ENCODE assay signal across 16 cellular contexts in the genomic region with DNA sequence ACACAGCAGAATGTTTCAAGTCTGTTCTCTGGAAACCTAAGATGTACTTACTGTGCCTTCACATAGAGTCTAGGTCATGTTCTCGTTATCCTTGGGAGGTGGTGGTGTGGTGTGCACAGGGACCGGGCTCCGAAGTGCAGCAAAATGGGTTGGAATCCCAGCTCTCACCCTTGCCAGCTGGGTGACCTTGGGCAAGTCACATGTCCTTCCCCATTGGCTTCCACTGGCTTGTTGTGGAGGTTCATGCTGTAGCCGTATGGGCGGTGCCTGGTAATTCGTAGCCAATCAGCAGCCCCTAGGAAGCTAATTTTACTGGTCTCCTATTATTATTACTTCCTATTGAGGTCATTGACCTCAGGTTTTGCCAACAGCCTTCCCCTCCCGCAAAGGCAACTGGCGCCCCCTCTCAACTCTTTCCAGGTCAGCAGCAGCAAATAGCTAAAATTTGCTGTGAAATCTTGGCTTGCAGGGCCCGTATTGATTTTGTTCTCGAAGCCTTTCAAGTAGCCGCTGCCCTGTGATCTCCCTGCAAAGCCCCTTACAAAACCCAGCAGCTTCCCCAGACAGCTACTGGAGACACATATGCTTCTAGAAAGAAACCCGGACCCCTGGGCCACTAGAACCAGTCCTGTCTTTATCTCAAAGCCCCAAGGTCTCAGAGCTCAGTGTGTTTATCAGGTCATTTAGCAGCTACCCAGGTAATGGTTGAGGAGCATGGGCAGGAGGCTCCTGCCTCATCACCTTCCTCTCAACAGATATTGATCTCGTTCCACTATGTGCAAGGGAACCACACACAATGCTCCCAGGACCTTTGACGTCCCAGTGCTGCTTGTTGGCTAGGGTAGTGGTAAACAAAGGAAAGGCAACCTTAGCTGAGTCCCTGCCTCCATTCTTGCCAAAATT.
DNase-seq lines count a peak whose midpoint lies in the region; ATAC-seq and TF ChIP-seq lines count a peak whose summit lies in the region.
"Had no signal": no experiment of that assay in that cellular context is flagged by ENCODE, and none has a peak within 500 bp of the region (broad histone marks: within the 10 kb centered on the region; RNA-seq: fewer than 3 reads in every experiment).

No MANE protein-coding gene starts in this region.

- ATAC-seq in body of pancreas = peak; percentile 65
- no peak for ATAC-seq in naive B cell (ENCODE audit: low read depth in 2 of 2)
- ATAC-seq in HG03039 (IDR thresholded peaks at IDR 0.05; ENCODE audit: unreplicated experiment) = no peak
- no peak for ATAC-seq in SK-N-SH treated with all-trans-retinoic acid at 6 μM for 48 hours
- ATAC-seq: activated CD8-positive, alpha-beta T cell treated with anti-CD3 and anti-CD28 coated beads for 36 hours; activated T-cell treated with anti-CD3 and anti-CD28 coated beads, Interleukin-2, amount 50 U/mL, for 4 hours had no signal

- TF ChIP-seq CTCF in DOHH2 (IDR thresholded peaks at IDR 0.05; ENCODE audit: low read depth, low read length, poor library complexity, severe bottlenecking) = peak; percentile 39
- TF ChIP-seq CTCF in body of pancreas (IDR thresholded peaks at IDR 0.05) = no peak
- no peak for TF ChIP-seq CTCF in RWPE1 (conservative IDR thresholded peaks at IDR 0.05; ENCODE audit: low read depth)

- peaks cover 13% of the 10 kb centered on the region; the same call in 1 of the 2 replicates for H3K9me3 ChIP-seq in DOHH2 (ENCODE audit: control insufficient read depth, insufficient read depth, low read length)
- H3K9me3 ChIP-seq in body of pancreas = no peaks in the 10 kb centered on the region

- H3K27ac Mint-ChIP-seq in naive B cell = peak overlapping the region; percentile 12 to 88 (median 64)
- H3K27ac Mint-ChIP-seq: activated CD8-positive, alpha-beta T cell treated with anti-CD3 and anti-CD28 coated beads for 36 hours; activated naive CD8-positive, alpha-beta T cell treated with anti-CD3 and anti-CD28 coated beads, Interleukin-2, amount 10 ng/mL, durations not matched to agents 7 days and 5 days; CD4-positive, alpha-beta T cell had no signal

- no peaks in the 10 kb centered on the region for H3K9me2 ChIP-seq in DOHH2 (replicated peaks; ENCODE audit: control insufficient read depth, low read length)

- CTCF ChIA-PET in RWPE1 (lab: Yijun Ruan, JAX) = interaction anchor here (1.4 kb wide), 1 partner anchor 118 kb away, joined by 3 read pairs; no protein-coding TSS in a partner anchor

- H3K4me3 ChIP-seq in DOHH2 (ENCODE audit: low read length) = no peak overlapping the region
- no peak overlapping the region for H3K4me3 ChIP-seq in body of pancreas
- H3K4me3 ChIP-seq: stomach had no signal

- peak overlapping the region; percentile 6; the same call in 1 of the 2 replicates for H3K27ac ChIP-seq in DOHH2 (ENCODE audit: low read depth, low read length)
- no peak overlapping the region for H3K27ac ChIP-seq in body of pancreas
- H3K27ac ChIP-seq in RWPE1 = no peak overlapping the region
- H3K27ac ChIP-seq: brain microvascular endothelial cell, stomach had no signal

- H3K4me3 Mint-ChIP-seq in naive B cell = peak overlapping the region in 1 of 8 donors; percentile 13
- H3K4me3 Mint-ChIP-seq: activated CD8-positive, alpha-beta T cell treated with anti-CD3 and anti-CD28 coated beads for 36 hours; activated naive CD8-positive, alpha-beta T cell treated with anti-CD3 and anti-CD28 coated beads, Interleukin-2, amount 10 ng/mL, durations not matched to agents 7 days and 5 days; activated T-cell treated with anti-CD3 and anti-CD28 coated beads, Interleukin-2, amount 50 U/mL, for 4 hours; CD4-positive, alpha-beta T cell had no signal

- H3K4me1 ChIP-seq in DOHH2 (ENCODE audit: control insufficient read depth, low read length) (peaks cover 58% of the 10 kb centered on the region), body of pancreas (peaks cover 15% of the 10 kb centered on the region)

- peaks cover 0 to 15% (median 9%) of the 10 kb centered on the region in 7 donors for H3K9me3 Mint-ChIP-seq in naive B cell
- H3K9me3 Mint-ChIP-seq: CD4-positive, alpha-beta T cell had no signal

- no peaks in the 10 kb centered on the region for H3K27me3 ChIP-seq in DOHH2 (ENCODE audit: control insufficient read depth, low read length)
- H3K27me3 ChIP-seq in body of pancreas = no peaks in the 10 kb centered on the region
- H3K27me3 ChIP-seq: brain microvascular endothelial cell, stomach had no signal

- intact Hi-C loops in body of pancreas (cut with DNase I) = no loop called here

- WGBS in body of pancreas, 2 donors = 34 to 45% methylated on average over 14 of the region's 14 CpGs

- peaks cover 13 to 22% of the 10 kb centered on the region in 2 donors for H3K36me3 Mint-ChIP-seq in naive B cell

- POLR2A ChIA-PET in RWPE1 (lab: Yijun Ruan, JAX; ENCODE audit: low non-redundant PET) = no interaction called here

- 0 out of 2 replicates have a peak, but pooled peaks cover 7% of the 10 kb centered on the region for H3F3A ChIP-seq in DOHH2 (ENCODE audit: control insufficient read depth, insufficient read depth)

- peaks cover 53% of the 10 kb centered on the region for H3K79me2 ChIP-seq in DOHH2 (ENCODE audit: control insufficient read depth, low read length)

- H3K4me1 Mint-ChIP-seq in naive B cell = peaks cover 52 to 79% (median 75%) of the 10 kb centered on the region in 3 donors

- DNase-seq in NAMALWA (ENCODE audit: low spot score) (peak; percentile 40), body of pancreas (peak; percentile 48 to 66 (median 54)), naive B cell (no peak), RWPE1 (ENCODE audit: low spot score) (no peak), NCI-H2227 (lab: John Stamatoyannopoulos, UW; ENCODE audit: unreplicated experiment) (no peak)
- DNase-seq: activated CD8-positive, alpha-beta T cell treated with anti-CD3 and anti-CD28 coated beads for 36 hours; activated naive CD8-positive, alpha-beta T cell treated with anti-CD3 and anti-CD28 coated beads, Interleukin-2, amount 10 ng/mL, durations not matched to agents 7 days and 5 days; activated T-cell treated with anti-CD3 and anti-CD28 coated beads, Interleukin-2, amount 50 U/mL, for 4 hours; brain microvascular endothelial cell; CD4-positive, alpha-beta T cell; KG1; stimulated activated CD4-positive, alpha-beta T cell treated with anti-CD3 and anti-CD28 coated beads, Interleukin-2, amount 100 ng/mL, for 24 hours; stomach had no signal

- no peaks in the 10 kb centered on the region for H3K27me3 Mint-ChIP-seq in naive B cell
- H3K27me3 Mint-ChIP-seq: activated CD8-positive, alpha-beta T cell treated with anti-CD3 and anti-CD28 coated beads for 36 hours; activated naive CD8-positive, alpha-beta T cell treated with anti-CD3 and anti-CD28 coated beads, Interleukin-2, amount 10 ng/mL, durations not matched to agents 7 days and 5 days; CD4-positive, alpha-beta T cell had no signal

- no peak for TF ChIP-seq POLR2A in body of pancreas (IDR thresholded peaks at IDR 0.05)

- H3K4me2 ChIP-seq in DOHH2 (ENCODE audit: low read length) = peak overlapping the region; percentile 34

- H3K36me3 ChIP-seq in DOHH2 (ENCODE audit: control insufficient read depth, low read length) (peaks cover 35% of the 10 kb centered on the region), body of pancreas (replicated peaks in 1 of 2; ENCODE audit: insufficient read depth in 1 of 2, low read depth in 2 of 2) (no peaks in the 10 kb centered on the region)
- H3K36me3 ChIP-seq: brain microvascular endothelial cell, stomach had no signal

- no peaks in the 10 kb centered on the region; the same call in 1 of the 2 replicates for H4K20me1 ChIP-seq in DOHH2 (ENCODE audit: control insufficient read depth, insufficient read depth, low read depth, low read length)

TF ChIP-seq in SK-N-SH treated with all-trans-retinoic acid at 6 μM for 48 hours, 23 proteins besides CTCF, POLR2A, EP300 and RAD21 (continues in another document):
- TF ChIP-seq BACH2 (CRISPR knock-in tag; IDR thresholded peaks at IDR 0.05; ENCODE audit: borderline replicate concordance) = no peak
- no peak for TF ChIP-seq GLIS3 (CRISPR knock-in tag; IDR thresholded peaks at IDR 0.05)
- TF ChIP-seq ESRRG (CRISPR knock-in tag; IDR thresholded peaks at IDR 0.05) = no peak
- TF ChIP-seq ARNTL (CRISPR knock-in tag; IDR thresholded peaks at IDR 0.05; ENCODE audit: borderline replicate concordance, low read depth) = no peak
- no peak for TF ChIP-seq ZNF8 (CRISPR knock-in tag; IDR thresholded peaks at IDR 0.05)
- TF ChIP-seq PPARA (CRISPR knock-in tag; IDR thresholded peaks at IDR 0.05; ENCODE audit: borderline replicate concordance) = no peak
- TF ChIP-seq ZNF70 (CRISPR knock-in tag; IDR thresholded peaks at IDR 0.05) = no peak
- no peak for TF ChIP-seq TCF4 (CRISPR knock-in tag; IDR thresholded peaks at IDR 0.05; ENCODE audit: borderline replicate concordance)
- TF ChIP-seq ZNF565 (CRISPR knock-in tag; conservative IDR thresholded peaks at IDR 0.05; ENCODE audit: low read depth) = no peak
- TF ChIP-seq, protein P1, sequence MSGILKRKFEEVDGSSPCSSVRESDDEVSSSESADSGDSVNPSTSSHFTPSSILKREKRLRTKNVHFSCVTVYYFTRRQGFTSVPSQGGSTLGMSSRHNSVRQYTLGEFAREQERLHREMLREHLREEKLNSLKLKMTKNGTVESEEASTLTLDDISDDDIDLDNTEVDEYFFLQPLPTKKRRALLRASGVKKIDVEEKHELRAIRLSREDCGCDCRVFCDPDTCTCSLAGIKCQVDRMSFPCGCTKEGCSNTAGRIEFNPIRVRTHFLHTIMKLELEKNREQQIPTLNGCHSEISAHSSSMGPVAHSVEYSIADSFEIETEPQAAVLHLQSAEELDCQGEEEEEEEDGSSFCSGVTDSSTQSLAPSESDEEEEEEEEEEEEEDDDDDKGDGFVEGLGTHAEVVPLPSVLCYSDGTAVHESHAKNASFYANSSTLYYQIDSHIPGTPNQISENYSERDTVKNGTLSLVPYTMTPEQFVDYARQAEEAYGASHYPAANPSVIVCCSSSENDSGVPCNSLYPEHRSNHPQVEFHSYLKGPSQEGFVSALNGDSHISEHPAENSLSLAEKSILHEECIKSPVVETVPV (CRISPR knock-in tag; IDR thresholded peaks at IDR 0.05) = no peak
- no peak for TF ChIP-seq OSR1 (CRISPR knock-in tag; IDR thresholded peaks at IDR 0.05)
- TF ChIP-seq RARB (CRISPR knock-in tag; IDR thresholded peaks at IDR 0.05) = no peak
- no peak for TF ChIP-seq ZFP30 (CRISPR knock-in tag; IDR thresholded peaks at IDR 0.05)

Comparison
In these comparisons a context has a peak if more than half of its experiments do, and no peak if none do; other contexts are left out.
1. DNase-seq: peak in NAMALWA (single experiment) and body of pancreas (4 of 4); none in naive B cell (single experiment), RWPE1 (single experiment) and NCI-H2227 (single experiment).